Comparison of ENCODE assay signal across 8 cellular contexts in the genomic region with DNA sequence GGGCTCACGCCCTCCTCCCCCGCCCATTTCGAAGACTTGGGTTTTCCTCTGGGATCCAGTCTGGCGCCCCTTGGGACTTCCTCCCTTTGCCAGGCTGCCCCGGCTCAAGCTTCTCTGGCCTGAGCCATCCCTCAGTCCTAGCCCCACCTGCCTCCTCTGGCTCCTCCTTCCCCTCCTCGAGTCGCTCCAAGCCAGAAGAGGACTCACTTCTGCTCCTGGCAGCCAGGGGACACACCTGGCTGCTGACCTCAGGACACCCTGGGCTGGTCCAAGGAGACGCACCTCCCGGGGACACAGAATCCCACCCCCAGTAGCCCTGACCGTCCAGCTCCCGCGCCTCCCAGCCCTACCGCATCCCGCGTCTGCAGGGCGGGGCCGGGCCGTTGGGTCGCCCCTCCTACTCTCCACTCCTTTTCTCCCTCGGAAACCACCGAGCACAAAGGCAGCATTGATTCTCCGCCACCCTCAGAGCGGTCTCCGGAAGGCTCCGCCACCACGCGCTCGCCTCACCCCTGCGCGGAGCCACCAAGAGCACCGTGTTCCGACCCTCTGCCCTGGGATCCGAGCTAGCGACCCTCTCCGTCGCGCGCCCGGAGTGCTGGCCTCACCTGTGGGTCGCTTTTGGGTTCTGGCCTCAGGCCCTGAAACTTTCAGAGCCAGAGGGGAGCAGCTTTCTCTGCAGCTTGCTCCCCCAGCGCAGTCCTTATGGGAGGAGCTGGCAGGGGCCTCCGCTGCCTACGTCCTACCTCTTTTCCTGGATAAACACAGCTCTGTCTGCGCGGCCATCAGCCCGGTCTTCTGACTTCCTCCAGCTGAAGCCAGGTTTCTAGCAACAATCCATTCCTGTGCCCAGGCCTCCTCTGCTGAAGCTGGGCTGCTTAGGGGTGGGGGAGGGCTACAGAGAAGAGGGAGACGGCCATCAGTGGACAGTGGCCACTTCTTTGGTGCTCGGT. TPM values are rescaled to one million over a fixed set of nuclear protein-coding genes. Genes with fewer than 3 reads are reported as not detected.
A peak's percentile ranks its signal among the peaks of the same experiment; 100 is the strongest.
DNase-seq lines count a peak whose midpoint lies in the region; ATAC-seq and TF ChIP-seq lines count a peak whose summit lies in the region.

TSS of gene C2CD4D (minus strand) at position 364 of the 953 bp plus-strand sequence. CDS start 831 bp downstream, outside the sequence.

- H3K36me3 ChIP-seq in gastroesophageal sphincter (no peaks in the 10 kb centered on the region), thymus (ENCODE audit: control insufficient read depth, insufficient read depth) (no peaks in the 10 kb centered on the region)

- ATAC-seq in gastroesophageal sphincter, result peak; percentile 27
- ATAC-seq in GM19452 (IDR thresholded peaks at IDR 0.05; ENCODE audit: unreplicated experiment), result no peak
- ATAC-seq in GM19397 (IDR thresholded peaks at IDR 0.05; ENCODE audit: unreplicated experiment), result no peak

- no peak for TF ChIP-seq CTCF in gastroesophageal sphincter (IDR thresholded peaks at IDR 0.05)

- H3K4me1 ChIP-seq in gastroesophageal sphincter (peaks cover 0 to 37% (median 9%) of the 10 kb centered on the region in 3 donors), thymus (ENCODE audit: control insufficient read depth, insufficient read depth, low read length) (peaks cover 36% of the 10 kb centered on the region)

- TF ChIP-seq EP300 in gastroesophageal sphincter (IDR thresholded peaks at IDR 0.05), result no peak

- peak within 1 kb of the TSS; percentile 26 to 58 for H3K4me3 ChIP-seq in gastroesophageal sphincter
- peak within 1 kb of the TSS; percentile 42 for H3K4me3 ChIP-seq in thymus (ENCODE audit: low read length)

- no peaks in the 10 kb centered on the region for H3K9me3 ChIP-seq in gastroesophageal sphincter
- H3K9me3 ChIP-seq in thymus (ENCODE audit: control insufficient read depth), result no peaks in the 10 kb centered on the region

- H3K27me3 ChIP-seq in gastroesophageal sphincter (peaks cover 44% of the 10 kb centered on the region), thymus (ENCODE audit: control insufficient read depth, insufficient read depth) (peaks cover 27% of the 10 kb centered on the region)

- no peak for TF ChIP-seq POLR2A in gastroesophageal sphincter (IDR thresholded peaks at IDR 0.05)

- peak within 1 kb of the TSS in 2 of 4 donors; percentile 19 to 55 for H3K27ac ChIP-seq in gastroesophageal sphincter
- H3K27ac ChIP-seq in thymus (ENCODE audit: low read depth), result peak within 1 kb of the TSS; percentile 87

- WGBS in gastroesophageal sphincter (ENCODE audit: low coverage in 1 of 2), 2 donors, result 0 to 64% methylated on average over 1 to 5 of the region's 48 CpGs
- WGBS in thymus, result 6% methylated on average over 48 of the region's 48 CpGs

- DNase-seq in GM19238 (ENCODE audit: insufficient read length, low spot score) (peak; percentile 50), NCI-H510A treated with DMSO at 0.1 percent for 48 hours (lab: John Stamatoyannopoulos, UW) (peak; percentile 86), nucleus accumbens (lab: John Stamatoyannopoulos, UW) (peak in 53 of 56 donors; percentile 14 to 91 (median 79))
- peak; percentile 65 for DNase-seq in activated effector memory CD4-positive, alpha-beta T cell treated with Interleukin-2 at 50 U/mL for 16 hours

RNA-seq across cellular contexts. Expression of gene C2CD4D, which starts in this region (rescaled TPM):
- not detected for total RNA-seq in gastroesophageal sphincter
- 0.34 TPM for polyA plus RNA-seq in thymus

Comparison
In these comparisons a context has a peak if more than half of its experiments do, and no peak if none do; other contexts are left out.
1. Peak in ATAC-seq and H3K4me3 ChIP-seq in gastroesophageal sphincter; RNA of the gene not detected or under 1 TPM.